ENCODE assay signal across 1 cellular context in the genomic region with DNA sequence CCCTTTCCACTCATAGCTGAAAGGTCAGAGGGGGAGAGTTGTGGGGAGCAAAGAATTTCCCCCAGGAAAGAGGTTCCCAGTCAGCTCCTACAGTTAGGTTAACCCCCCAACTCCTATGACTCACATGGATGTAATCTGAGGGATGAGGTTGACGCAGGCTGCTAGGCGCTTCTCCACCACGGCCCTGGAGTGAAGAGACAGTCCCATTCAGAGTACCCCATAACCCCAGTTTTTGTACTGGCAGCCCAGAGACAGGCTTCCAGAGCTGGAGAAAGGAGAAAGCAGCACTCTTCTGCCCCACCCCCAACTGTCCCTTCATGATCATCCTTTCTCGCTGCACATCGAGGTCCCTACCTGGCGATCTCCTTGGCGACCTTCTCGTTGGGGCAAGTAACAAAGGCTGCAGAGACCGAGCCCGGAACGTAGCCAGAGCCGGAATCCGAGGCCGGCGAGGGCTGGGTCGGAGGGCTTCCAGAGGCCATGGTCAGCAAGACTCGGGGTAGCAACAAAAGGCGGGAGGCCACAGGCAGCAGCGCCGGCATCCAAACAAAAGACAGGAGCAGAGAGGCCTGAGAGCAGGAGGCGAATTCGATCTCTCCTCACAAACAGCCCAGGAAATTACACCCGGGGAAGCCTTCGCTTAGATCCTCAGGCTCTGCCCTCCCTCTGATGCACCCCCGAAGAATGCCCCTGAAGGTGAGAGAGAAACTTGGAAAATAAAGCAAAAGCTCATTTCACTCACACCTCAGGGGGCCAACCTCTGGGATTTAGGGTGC.
TF ChIP-seq lines count a peak whose summit lies in the region.

No MANE protein-coding gene starts in this region.

TF ChIP-seq in SK-N-SH, 30 proteins besides CTCF, POLR2A, EP300 and RAD21 (continued from another document):
- TF ChIP-seq FOSL2 (IDR thresholded peaks at IDR 0.05; ENCODE audit: borderline replicate concordance, low read depth) (peak; percentile 86; the same call in 1 of the 2 replicates), SMC3 (IDR thresholded peaks at IDR 0.05; ENCODE audit: low read depth, low read length) (no peak), NRF1 (IDR thresholded peaks at IDR 0.05; ENCODE audit: low read depth, low read length) (no peak), JUND (IDR thresholded peaks at IDR 0.05) (peak; percentile 64; the same call in 1 of the 2 replicates), YY1 (IDR thresholded peaks at IDR 0.05; ENCODE audit: low read depth) (no peak), TAF1 (IDR thresholded peaks at IDR 0.05; ENCODE audit: borderline replicate concordance, low read depth, low read length) (no peak), NFIC (IDR thresholded peaks at IDR 0.05; ENCODE audit: borderline replicate concordance) (no peak), CHD2 (IDR thresholded peaks at IDR 0.05; ENCODE audit: low read length, partially characterized antibody) (no peak), GATA2 (CRISPR knock-in tag; IDR thresholded peaks at IDR 0.05) (no peak), FOXM1 (IDR thresholded peaks at IDR 0.05; ENCODE audit: low read depth) (no peak), POLR2AphosphoS5 (IDR thresholded peaks at IDR 0.05; ENCODE audit: low read depth, low read length) (no peak; the same call in 1 of the 2 replicates), SIN3A (IDR thresholded peaks at IDR 0.05; ENCODE audit: borderline replicate concordance, low read depth, low read length) (peak; percentile 86; the same call in 1 of the 2 replicates), MEF2A (IDR thresholded peaks at IDR 0.05; ENCODE audit: borderline replicate concordance, low read depth) (no peak), PBX3 (IDR thresholded peaks at IDR 0.05) (0 out of 2 replicates have a peak, but pooled peaks have one; percentile 2)
